In genomic region chr11:86068138-86068861, GRCh38 we compare ENCODE assay signal across 8 cellular contexts. TPM values are rescaled to one million over a fixed set of nuclear protein-coding genes. Genes with fewer than 3 reads are reported as not detected.
DNase-seq lines count a peak whose midpoint lies in the region; ATAC-seq and TF ChIP-seq lines count a peak whose summit lies in the region.

No MANE protein-coding gene starts in this region.

- peak overlapping the region; percentile 67 for H3K27ac ChIP-seq in CD8-positive, alpha-beta T cell (ENCODE audit: low read depth, low read length)
- H3K27ac ChIP-seq in iPS-18a (ENCODE audit: low read length): peak overlapping the region; percentile 44

- H3K9me3 Mint-ChIP-seq in CD8-positive, alpha-beta T cell: no peaks in the 10 kb centered on the region

- intact Hi-C loops in CD8-positive, alpha-beta T cell (cut with DNase I, micrococcal nuclease): loop anchor here (1.0 to 10.0 kb wide), 9 partner anchors 25 to 967 kb away; partner anchors contain the start of genes CCDC83 (in 1 of the 2), EED (in 1 of the 2), SYTL2 (in 1 of the 2) and TMEM126B (in 1 of the 2)

- H3K4me1 ChIP-seq in CD8-positive, alpha-beta T cell (ENCODE audit: insufficient read depth, low read length): peaks cover 31% of the 10 kb centered on the region
- H3K4me1 ChIP-seq in iPS-18a (ENCODE audit: control insufficient read depth, low read depth, low read length): peaks cover 33% of the 10 kb centered on the region

- peaks cover 41% of the 10 kb centered on the region for H3K4me1 Mint-ChIP-seq in CD8-positive, alpha-beta T cell (ENCODE audit: low read depth)

- peak overlapping the region; percentile 97 for H3K27ac Mint-ChIP-seq in CD8-positive, alpha-beta T cell

- no peaks in the 10 kb centered on the region for H3K36me3 ChIP-seq in CD8-positive, alpha-beta T cell (ENCODE audit: insufficient read depth, low read length)
- no peaks in the 10 kb centered on the region for H3K36me3 ChIP-seq in iPS-18a (ENCODE audit: control insufficient read depth, low read depth, low read length)

- H3K27me3 ChIP-seq in CD8-positive, alpha-beta T cell (ENCODE audit: insufficient read depth, low read length): no peaks in the 10 kb centered on the region
- H3K27me3 ChIP-seq in iPS-18a (ENCODE audit: control insufficient read depth, insufficient read depth, low read length): no peaks in the 10 kb centered on the region

- no peaks in the 10 kb centered on the region for H3K27me3 Mint-ChIP-seq in CD8-positive, alpha-beta T cell (ENCODE audit: low read depth)

- peak; percentile 10 for ATAC-seq in CD8-positive, alpha-beta T cell
- ATAC-seq in GM19372 (IDR thresholded peaks at IDR 0.05; ENCODE audit: low read depth, unreplicated experiment): peak; percentile 10
- peak; percentile 9 for ATAC-seq in HG03460 (IDR thresholded peaks at IDR 0.05; ENCODE audit: unreplicated experiment)

- peaks cover 14% of the 10 kb centered on the region for H3K36me3 Mint-ChIP-seq in CD8-positive, alpha-beta T cell

- TF ChIP-seq CTCF in CD8-positive, alpha-beta T cell (IDR thresholded peaks at IDR 0.05): no peak

- DNase-seq in CD8-positive, alpha-beta T cell: peak in 5 of 7 experiments; percentile 21 to 64 (median 37)
- DNase-seq in T follicular helper cell (ENCODE audit: low read depth) (peak; percentile 13), astrocyte of the hippocampus (ENCODE audit: low read depth, low spot score) (peak; percentile 59), skeletal muscle cell (ENCODE audit: low read depth) (no peak), NK-92 (lab: John Stamatoyannopoulos, UW; ENCODE audit: unreplicated experiment) (no peak)

- no peaks in the 10 kb centered on the region for H3K9me3 ChIP-seq in CD8-positive, alpha-beta T cell (ENCODE audit: low read length)
- no peaks in the 10 kb centered on the region for H3K9me3 ChIP-seq in iPS-18a (ENCODE audit: control insufficient read depth, low read depth, low read length)

- CTCF ChIA-PET in CD8-positive, alpha-beta T cell (lab: Charles Lee): interaction anchor here (0.7 to 2.8 kb wide), 9 partner anchors 23 to 445 kb away, joined by 3 to 23 read pairs (median 4); no protein-coding TSS in a partner anchor

- H3K9ac ChIP-seq in iPS-18a (ENCODE audit: low read length): peak overlapping the region; percentile 84

- H3K4me3 Mint-ChIP-seq in CD8-positive, alpha-beta T cell: peak overlapping the region; percentile 100

- peak overlapping the region; percentile 94 for H3K4me3 ChIP-seq in CD8-positive, alpha-beta T cell (ENCODE audit: low read depth, low read length)
- H3K4me3 ChIP-seq in iPS-18a (ENCODE audit: low read length) (peak overlapping the region; percentile 98), skeletal muscle cell (ENCODE audit: low read depth, low read length) (peak overlapping the region; percentile 96)

- POLR2A ChIA-PET in CD8-positive, alpha-beta T cell (lab: Charles Lee): interaction anchor here (0.7 to 2.2 kb wide), 15 partner anchors 14 to 440 kb away, joined by 3 to 13 read pairs (median 5); partner anchors contain the start of genes CREBZF, EED, TMEM126A and TMEM126B

RNA-seq across cellular contexts. Expression of gene PICALM, which starts 0.6 kb away (rescaled TPM):
- 10 to 100 TPM; 79.8 to 80.0 TPM for total RNA-seq in CD8-positive, alpha-beta T cell

Comparison
In these comparisons a context has a peak if more than half of its experiments do, and no peak if none do; other contexts are left out.
1. DNase-seq: peak in CD8-positive, alpha-beta T cell (5 of 7), T follicular helper cell (single experiment) and astrocyte of the hippocampus (single experiment); none in skeletal muscle cell (single experiment) and NK-92 (single experiment).
2. Peak in every context shown above with its lines, with median percentiles within 50 percentile points of each other: ATAC-seq and H3K4me3 ChIP-seq.